Comparison of ENCODE assay signal across 1 cellular context in genomic region chr12:106814649-106815048, GRCh38.
TF ChIP-seq lines count a peak whose summit lies in the region.

No MANE protein-coding gene starts in this region.

TF ChIP-seq in WTC11, 78 proteins besides CTCF, POLR2A, EP300 and RAD21 (continued from another document):
- TF ChIP-seq ZNF512 (CRISPR knock-in tag; IDR thresholded peaks at IDR 0.05; ENCODE audit: borderline replicate concordance) (no peak), TP53 (CRISPR knock-in tag; IDR thresholded peaks at IDR 0.05) (no peak), NR3C1 (CRISPR knock-in tag; conservative IDR thresholded peaks at IDR 0.05; ENCODE audit: low read depth) (no peak), E2F4 (CRISPR knock-in tag; IDR thresholded peaks at IDR 0.05; ENCODE audit: borderline replicate concordance, low read depth) (no peak), EMX1 (CRISPR knock-in tag; IDR thresholded peaks at IDR 0.05) (no peak)
- TF ChIP-seq, protein P1, sequence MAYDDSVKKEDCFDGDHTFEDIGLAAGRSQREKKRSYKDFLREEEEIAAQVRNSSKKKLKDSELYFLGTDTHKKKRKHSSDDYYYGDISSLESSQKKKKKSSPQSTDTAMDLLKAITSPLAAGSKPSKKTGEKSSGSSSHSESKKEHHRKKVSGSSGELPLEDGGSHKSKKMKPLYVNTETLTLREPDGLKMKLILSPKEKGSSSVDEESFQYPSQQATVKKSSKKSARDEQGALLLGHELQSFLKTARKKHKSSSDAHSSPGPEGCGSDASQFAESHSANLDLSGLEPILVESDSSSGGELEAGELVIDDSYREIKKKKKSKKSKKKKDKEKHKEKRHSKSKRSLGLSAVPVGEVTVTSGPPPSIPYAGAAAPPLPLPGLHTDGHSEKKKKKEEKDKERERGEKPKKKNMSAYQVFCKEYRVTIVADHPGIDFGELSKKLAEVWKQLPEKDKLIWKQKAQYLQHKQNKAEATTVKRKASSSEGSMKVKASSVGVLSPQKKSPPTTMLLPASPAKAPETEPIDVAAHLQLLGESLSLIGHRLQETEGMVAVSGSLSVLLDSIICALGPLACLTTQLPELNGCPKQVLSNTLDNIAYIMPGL (CRISPR knock-in tag; IDR thresholded peaks at IDR 0.05), result no peak
- TF ChIP-seq, protein P2, sequence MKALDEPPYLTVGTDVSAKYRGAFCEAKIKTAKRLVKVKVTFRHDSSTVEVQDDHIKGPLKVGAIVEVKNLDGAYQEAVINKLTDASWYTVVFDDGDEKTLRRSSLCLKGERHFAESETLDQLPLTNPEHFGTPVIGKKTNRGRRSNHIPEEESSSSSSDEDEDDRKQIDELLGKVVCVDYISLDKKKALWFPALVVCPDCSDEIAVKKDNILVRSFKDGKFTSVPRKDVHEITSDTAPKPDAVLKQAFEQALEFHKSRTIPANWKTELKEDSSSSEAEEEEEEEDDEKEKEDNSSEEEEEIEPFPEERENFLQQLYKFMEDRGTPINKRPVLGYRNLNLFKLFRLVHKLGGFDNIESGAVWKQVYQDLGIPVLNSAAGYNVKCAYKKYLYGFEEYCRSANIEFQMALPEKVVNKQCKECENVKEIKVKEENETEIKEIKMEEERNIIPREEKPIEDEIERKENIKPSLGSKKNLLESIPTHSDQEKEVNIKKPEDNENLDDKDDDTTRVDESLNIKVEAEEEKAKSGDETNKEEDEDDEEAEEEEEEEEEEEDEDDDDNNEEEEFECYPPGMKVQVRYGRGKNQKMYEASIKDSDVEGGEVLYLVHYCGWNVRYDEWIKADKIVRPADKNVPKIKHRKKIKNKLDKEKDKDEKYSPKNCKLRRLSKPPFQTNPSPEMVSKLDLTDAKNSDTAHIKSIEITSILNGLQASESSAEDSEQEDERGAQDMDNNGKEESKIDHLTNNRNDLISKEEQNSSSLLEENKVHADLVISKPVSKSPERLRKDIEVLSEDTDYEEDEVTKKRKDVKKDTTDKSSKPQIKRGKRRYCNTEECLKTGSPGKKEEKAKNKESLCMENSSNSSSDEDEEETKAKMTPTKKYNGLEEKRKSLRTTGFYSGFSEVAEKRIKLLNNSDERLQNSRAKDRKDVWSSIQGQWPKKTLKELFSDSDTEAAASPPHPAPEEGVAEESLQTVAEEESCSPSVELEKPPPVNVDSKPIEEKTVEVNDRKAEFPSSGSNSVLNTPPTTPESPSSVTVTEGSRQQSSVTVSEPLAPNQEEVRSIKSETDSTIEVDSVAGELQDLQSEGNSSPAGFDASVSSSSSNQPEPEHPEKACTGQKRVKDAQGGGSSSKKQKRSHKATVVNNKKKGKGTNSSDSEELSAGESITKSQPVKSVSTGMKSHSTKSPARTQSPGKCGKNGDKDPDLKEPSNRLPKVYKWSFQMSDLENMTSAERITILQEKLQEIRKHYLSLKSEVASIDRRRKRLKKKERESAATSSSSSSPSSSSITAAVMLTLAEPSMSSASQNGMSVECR (CRISPR knock-in tag; IDR thresholded peaks at IDR 0.05; ENCODE audit: borderline replicate concordance), result no peak
TF ChIP-seq in WTC11: peak in this region for 0.
